In genomic region chr6:166814386-166814785, GRCh38 we compare ENCODE assay signal across 25 cellular contexts.
DNase-seq lines count a peak whose midpoint lies in the region; ATAC-seq lines count a peak whose summit lies in the region.
"Had no signal": no experiment of that assay in that cellular context is flagged by ENCODE, and none has a peak within 500 bp of the region (broad histone marks: within the 10 kb centered on the region; RNA-seq: fewer than 3 reads in every experiment).

No MANE protein-coding gene starts in this region.

- ATAC-seq in GM21423 (IDR thresholded peaks at IDR 0.05; ENCODE audit: unreplicated experiment) (no peak), HG03521 (IDR thresholded peaks at IDR 0.05; ENCODE audit: unreplicated experiment) (no peak)

- DNase-seq in NCI-H1417 (lab: John Stamatoyannopoulos, UW) = peak; percentile 7 to 76 (median 29)
- DNase-seq in NCI-H1417 treated with DMSO at 0.1 percent for 48 hours (lab: John Stamatoyannopoulos, UW) = no peak
- DNase-seq in COLO668 (lab: John Stamatoyannopoulos, UW; ENCODE audit: unreplicated experiment) = peak; percentile 39
- peak; percentile 63 to 89 for DNase-seq in NCI-H524 (lab: John Stamatoyannopoulos, UW)
- DNase-seq in SK-N-DZ (ENCODE audit: low spot score) = peak; percentile 8
- no peak for DNase-seq in cortex of kidney (lab: John Stamatoyannopoulos, UW)
- DNase-seq: BE2C; Calu3; CD8-positive, alpha-beta memory T cell; DMS79 treated with DMSO at 0.1 percent for 48 hours; GF-D8; HCEC 1CT; IMR-90; KG1; MG63; NCI-H1436; NCI-H187; NCI-H2081 treated with DMSO at 0.1 percent for 48 hours; NCI-H69; RPMI8226; SIG-M5; SK-N-SH; SW 1271 had no signal

Comparison
In these comparisons a context has a peak if more than half of its experiments do, and no peak if none do; other contexts are left out.
1. DNase-seq: peak in NCI-H1417 (3 of 3), COLO668 (single experiment), NCI-H524 (2 of 2) and SK-N-DZ (single experiment); none in NCI-H1417 treated with DMSO at 0.1 percent for 48 hours (single experiment) and cortex of kidney (single experiment).